8 cellular contexts compared by ENCODE assay signal in genomic region chr14:105180598-105181528, GRCh38.
DNase-seq lines count a peak whose midpoint lies in the region; ATAC-seq and TF ChIP-seq lines count a peak whose summit lies in the region.

Gene NUDT14 (minus strand): TSS chr14:105181312. CDS start chr14:105181209, 103 bp downstream.

- peak; percentile 90 for DNase-seq in COLO829 (ENCODE audit: low spot score)
- peak; percentile 58 for DNase-seq in MM.1S
- peak; percentile 75 for DNase-seq in activated CD4-positive, CD25-positive, alpha-beta regulatory T cell treated with anti-CD3 and anti-CD28 coated beads, Interleukin-2, amount 50 U/mL, for 16 hours (ENCODE audit: low read depth, low spot score)
- DNase-seq in central memory CD8-positive, alpha-beta T cell (ENCODE audit: low spot score in 2 of 2): peak; percentile 67 to 68
- DNase-seq in kidney tubule cell (ENCODE audit: low spot score): peak; percentile 81
- DNase-seq in stimulated activated CD4-positive, alpha-beta T cell treated with anti-CD3 and anti-CD28 coated beads, Interleukin-4, amount 100 ng/mL, for 1 hour: peak; percentile 83

- no peaks in the 10 kb centered on the region for H4K20me1 ChIP-seq in MM.1S (ENCODE audit: insufficient read depth, low read length)

- H3K27ac ChIP-seq in MM.1S (ENCODE audit: low read length): no peak within 1 kb of the TSS

- no peaks in the 10 kb centered on the region for H3K9me2 ChIP-seq in MM.1S (replicated peaks; ENCODE audit: insufficient read depth, low read length)

- H2AFZ ChIP-seq in MM.1S (ENCODE audit: low read length): no peak within 1 kb of the TSS

- H3K36me3 Mint-ChIP-seq in central memory CD8-positive, alpha-beta T cell (ENCODE audit: insufficient read depth): peaks cover 5% of the 10 kb centered on the region

- H3K4me2 ChIP-seq in MM.1S (ENCODE audit: low read depth, low read length): peak within 1 kb of the TSS; percentile 59; the same call in 1 of the 2 replicates

- no peaks in the 10 kb centered on the region for H3K9me3 Mint-ChIP-seq in central memory CD8-positive, alpha-beta T cell

- no peak within 1 kb of the TSS for H3K27ac Mint-ChIP-seq in central memory CD8-positive, alpha-beta T cell (ENCODE audit: low read depth)

- ATAC-seq in GM21526 (IDR thresholded peaks at IDR 0.05; ENCODE audit: low FRiP score, unreplicated experiment) (peak; percentile 59), HG02884 (IDR thresholded peaks at IDR 0.05; ENCODE audit: unreplicated experiment) (no peak)
- ATAC-seq in central memory CD8-positive, alpha-beta T cell (replicated peaks; ENCODE audit: extremely low read depth, poor library complexity, severe bottlenecking): peak; percentile 79

- H3K4me3 ChIP-seq in MM.1S (ENCODE audit: low read length): peak within 1 kb of the TSS; percentile 65

- H3K9me3 ChIP-seq in MM.1S (replicated peaks; ENCODE audit: insufficient read depth, low read length): no peaks in the 10 kb centered on the region

- no peak for TF ChIP-seq CTCF in MM.1S (IDR thresholded peaks at IDR 0.05; ENCODE audit: low read length)

- peaks cover 12% of the 10 kb centered on the region for H3K27me3 Mint-ChIP-seq in central memory CD8-positive, alpha-beta T cell

- H3F3A ChIP-seq in MM.1S (ENCODE audit: insufficient read depth, low read length): no peaks in the 10 kb centered on the region

- H3K27me3 ChIP-seq in MM.1S (replicated peaks; ENCODE audit: insufficient read depth, low read length): peaks cover 12% of the 10 kb centered on the region; the same call in 1 of the 2 replicates

- no peaks in the 10 kb centered on the region for H3K4me1 ChIP-seq in MM.1S (ENCODE audit: low read length)

- H3K79me2 ChIP-seq in MM.1S (ENCODE audit: low read length): no peaks in the 10 kb centered on the region

- H3K36me3 ChIP-seq in MM.1S (replicated peaks; ENCODE audit: insufficient read depth, low read length): no peaks in the 10 kb centered on the region

- peak within 1 kb of the TSS; percentile 35; the same call in 1 of the 2 replicates for H3K9ac ChIP-seq in MM.1S (ENCODE audit: low read length)

- peak within 1 kb of the TSS; percentile 71 for H3K4me3 Mint-ChIP-seq in central memory CD8-positive, alpha-beta T cell

- H3K4me1 Mint-ChIP-seq in central memory CD8-positive, alpha-beta T cell: no peaks in the 10 kb centered on the region
